In the genomic region with DNA sequence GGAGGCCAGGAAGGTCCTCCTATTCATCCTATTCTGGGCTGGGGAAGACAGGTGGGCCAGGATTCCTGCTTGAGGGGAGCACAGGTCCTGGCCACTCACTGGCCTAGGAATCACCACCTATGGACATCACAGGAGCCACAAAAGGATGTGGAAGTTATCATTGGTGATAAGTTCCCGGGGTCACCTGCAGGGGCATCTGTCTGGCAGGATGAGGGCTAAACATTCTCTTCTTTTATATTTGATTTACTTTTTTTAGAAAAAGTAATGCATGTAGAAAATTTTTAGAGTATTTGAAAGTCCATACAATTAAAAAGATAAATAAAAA, we compare ENCODE assay signal across 1 cellular context.
TF ChIP-seq lines count a peak whose summit lies in the region.

No MANE protein-coding gene starts in this region.

TF ChIP-seq in GM12878, 131 proteins besides CTCF, POLR2A, EP300 and RAD21 (continued from another document):
- TF ChIP-seq, protein P1, sequence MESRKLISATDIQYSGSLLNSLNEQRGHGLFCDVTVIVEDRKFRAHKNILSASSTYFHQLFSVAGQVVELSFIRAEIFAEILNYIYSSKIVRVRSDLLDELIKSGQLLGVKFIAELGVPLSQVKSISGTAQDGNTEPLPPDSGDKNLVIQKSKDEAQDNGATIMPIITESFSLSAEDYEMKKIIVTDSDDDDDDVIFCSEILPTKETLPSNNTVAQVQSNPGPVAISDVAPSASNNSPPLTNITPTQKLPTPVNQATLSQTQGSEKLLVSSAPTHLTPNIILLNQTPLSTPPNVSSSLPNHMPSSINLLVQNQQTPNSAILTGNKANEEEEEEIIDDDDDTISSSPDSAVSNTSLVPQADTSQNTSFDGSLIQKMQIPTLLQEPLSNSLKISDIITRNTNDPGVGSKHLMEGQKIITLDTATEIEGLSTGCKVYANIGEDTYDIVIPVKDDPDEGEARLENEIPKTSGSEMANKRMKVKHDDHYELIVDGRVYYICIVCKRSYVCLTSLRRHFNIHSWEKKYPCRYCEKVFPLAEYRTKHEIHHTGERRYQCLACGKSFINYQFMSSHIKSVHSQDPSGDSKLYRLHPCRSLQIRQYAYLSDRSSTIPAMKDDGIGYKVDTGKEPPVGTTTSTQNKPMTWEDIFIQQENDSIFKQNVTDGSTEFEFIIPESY (IDR thresholded peaks at IDR 0.05): no peak
- no peak for TF ChIP-seq TBL1XR1 (IDR thresholded peaks at IDR 0.05; ENCODE audit: low read depth, low read length)
- no peak for TF ChIP-seq ZNF207 (IDR thresholded peaks at IDR 0.05; ENCODE audit: borderline replicate concordance)
- TF ChIP-seq NR2F1 (conservative IDR thresholded peaks at IDR 0.05): peak; percentile 68
- TF ChIP-seq CBX5 (IDR thresholded peaks at IDR 0.05; ENCODE audit: low read depth): no peak
- TF ChIP-seq, protein P2, sequence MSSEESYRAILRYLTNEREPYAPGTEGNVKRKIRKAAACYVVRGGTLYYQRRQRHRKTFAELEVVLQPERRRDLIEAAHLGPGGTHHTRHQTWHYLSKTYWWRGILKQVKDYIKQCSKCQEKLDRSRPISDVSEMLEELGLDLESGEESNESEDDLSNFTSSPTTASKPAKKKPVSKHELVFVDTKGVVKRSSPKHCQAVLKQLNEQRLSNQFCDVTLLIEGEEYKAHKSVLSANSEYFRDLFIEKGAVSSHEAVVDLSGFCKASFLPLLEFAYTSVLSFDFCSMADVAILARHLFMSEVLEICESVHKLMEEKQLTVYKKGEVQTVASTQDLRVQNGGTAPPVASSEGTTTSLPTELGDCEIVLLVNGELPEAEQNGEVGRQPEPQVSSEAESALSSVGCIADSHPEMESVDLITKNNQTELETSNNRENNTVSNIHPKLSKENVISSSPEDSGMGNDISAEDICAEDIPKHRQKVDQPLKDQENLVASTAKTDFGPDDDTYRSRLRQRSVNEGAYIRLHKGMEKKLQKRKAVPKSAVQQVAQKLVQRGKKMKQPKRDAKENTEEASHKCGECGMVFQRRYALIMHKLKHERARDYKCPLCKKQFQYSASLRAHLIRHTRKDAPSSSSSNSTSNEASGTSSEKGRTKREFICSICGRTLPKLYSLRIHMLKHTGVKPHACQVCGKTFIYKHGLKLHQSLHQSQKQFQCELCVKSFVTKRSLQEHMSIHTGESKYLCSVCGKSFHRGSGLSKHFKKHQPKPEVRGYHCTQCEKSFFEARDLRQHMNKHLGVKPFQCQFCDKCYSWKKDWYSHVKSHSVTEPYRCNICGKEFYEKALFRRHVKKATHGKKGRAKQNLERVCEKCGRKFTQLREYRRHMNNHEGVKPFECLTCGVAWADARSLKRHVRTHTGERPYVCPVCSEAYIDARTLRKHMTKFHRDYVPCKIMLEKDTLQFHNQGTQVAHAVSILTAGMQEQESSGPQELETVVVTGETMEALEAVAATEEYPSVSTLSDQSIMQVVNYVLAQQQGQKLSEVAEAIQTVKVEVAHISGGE (CRISPR knock-in tag; IDR thresholded peaks at IDR 0.05): no peak
- TF ChIP-seq ETV6 (conservative IDR thresholded peaks at IDR 0.05 in 1 of 2, IDR thresholded peaks at IDR 0.05 in 1 of 2; ENCODE audit: borderline replicate concordance in 1 of 2, low read depth in 1 of 2): no peak
- TF ChIP-seq ASH2L (IDR thresholded peaks at IDR 0.05; ENCODE audit: borderline replicate concordance, low read depth): no peak
